ENCODE assay signal across 3 cellular contexts in genomic region chr5:66291771-66292170, GRCh38.
"Had no signal": no experiment of that assay in that cellular context is flagged by ENCODE, and none has a peak within 500 bp of the region (broad histone marks: within the 10 kb centered on the region; RNA-seq: fewer than 3 reads in every experiment).

No MANE protein-coding gene starts in this region.

- H3K4me3 ChIP-seq: GM12878 had no signal

- DNase-seq: GDM1, GF-D8 had no signal
